In genomic region chr4:83034630-83035494, GRCh38 we compare ENCODE assay signal across 8 cellular contexts. TPM values are rescaled to one million over a fixed set of nuclear protein-coding genes. Genes with fewer than 3 reads are reported as not detected.
DNase-seq lines count a peak whose midpoint lies in the region; ATAC-seq and TF ChIP-seq lines count a peak whose summit lies in the region.

Gene COPS4, plus strand, starts transcription at chr4:83035183. Its CDS starts 42 bp downstream, at chr4:83035225.

- peak in 1 of 2 experiments; percentile 18; a peak in 1 of 4 replicates for TF ChIP-seq EP300 in SK-N-SH (IDR thresholded peaks at IDR 0.05; ENCODE audit: borderline replicate concordance in 1 of 2, low read depth in 1 of 2, low read length in 1 of 2)
- TF ChIP-seq EP300 in gastroesophageal sphincter (IDR thresholded peaks at IDR 0.05), result no peak

- peak within 1 kb of the TSS; percentile 82 for H3K9ac ChIP-seq in SK-N-SH

- CTCF ChIA-PET in SK-N-SH (lab: Yijun Ruan, JAX), result interaction anchor here (0.5 to 1.6 kb wide), 4 partner anchors 10 to 247 kb away, joined by 3 to 4 read pairs (median 4); no protein-coding TSS in a partner anchor

- peak; percentile 98 for ATAC-seq in HG02588 (IDR thresholded peaks at IDR 0.05; ENCODE audit: unreplicated experiment)
- ATAC-seq in gastroesophageal sphincter, result peak; percentile 99

- TF ChIP-seq POLR2A in gastroesophageal sphincter (IDR thresholded peaks at IDR 0.05), result peak; percentile 27 to 49

- H3K27me3 ChIP-seq in SK-N-SH (ENCODE audit: insufficient read depth) (no peaks in the 10 kb centered on the region), gastroesophageal sphincter (no peaks in the 10 kb centered on the region), neutrophil (no peaks in the 10 kb centered on the region)

- DNase-seq in NCI-H1048 (lab: John Stamatoyannopoulos, UW) (peak; percentile 99), SK-N-SH (peak; percentile 91), substantia nigra (lab: John Stamatoyannopoulos, UW) (peak; percentile 39 to 99 (median 96))
- peak; percentile 96 for DNase-seq in activated naive CD4-positive, alpha-beta T cell treated with anti-CD3 and anti-CD28 coated beads, Interleukin-2, amount 50 U/mL, for 16 hours

- no peak for TF ChIP-seq RAD21 in SK-N-SH (IDR thresholded peaks at IDR 0.05; ENCODE audit: low read length)

- H3K4me3 ChIP-seq in GM08714 (ENCODE audit: low read length) (peak within 1 kb of the TSS; percentile 89), SK-N-SH (ENCODE audit: low read depth in 2 of 2, low read length in 1 of 2) (peak within 1 kb of the TSS; percentile 84 to 89), gastroesophageal sphincter (peak within 1 kb of the TSS; percentile 71 to 75), neutrophil (ENCODE audit: low read depth in 1 of 2, low read length in 1 of 2) (peak within 1 kb of the TSS; percentile 71 to 90)

- WGBS in SK-N-SH (ENCODE audit: low lambda C conversion rate), result 0% methylated on average over 30 of the region's 39 CpGs
- 0 to 1% methylated on average over 16 to 21 of the region's 39 CpGs for WGBS in gastroesophageal sphincter (ENCODE audit: low coverage in 1 of 2), 2 donors

- TF ChIP-seq CTCF in SK-N-SH (IDR thresholded peaks at IDR 0.05) (no peak), gastroesophageal sphincter (IDR thresholded peaks at IDR 0.05) (peak in 3 of 4 experiments; percentile 62 to 67 (median 64)), neutrophil (IDR thresholded peaks at IDR 0.05) (peak; percentile 85)

- POLR2A ChIA-PET in SK-N-SH (lab: Yijun Ruan, JAX), result interaction anchor here (0.6 to 1.4 kb wide), 9 partner anchors 13 to 660 kb away, joined by 3 to 34 read pairs (median 3); partner anchors contain the start of genes LIN54 and THAP9

- peaks cover 46% of the 10 kb centered on the region for H3K79me2 ChIP-seq in SK-N-SH (ENCODE audit: insufficient read depth)

- peaks cover 4% of the 10 kb centered on the region; the same call in 1 of the 2 replicates for H4K20me1 ChIP-seq in SK-N-SH (ENCODE audit: insufficient read depth)

- H3K9me3 ChIP-seq in SK-N-SH, result no peaks in the 10 kb centered on the region
- no peaks in the 10 kb centered on the region for H3K9me3 ChIP-seq in gastroesophageal sphincter
- no peaks in the 10 kb centered on the region for H3K9me3 ChIP-seq in neutrophil

- H3K36me3 ChIP-seq in SK-N-SH (replicated peaks in 1 of 2; ENCODE audit: control insufficient read depth in 1 of 2, insufficient read depth in 2 of 2, low read length in 1 of 2), result no peaks in the 10 kb centered on the region
- H3K36me3 ChIP-seq in gastroesophageal sphincter, result no peaks in the 10 kb centered on the region
- no peaks in the 10 kb centered on the region for H3K36me3 ChIP-seq in neutrophil

- peaks cover 10% of the 10 kb centered on the region for H3F3A ChIP-seq in SK-N-SH (replicated peaks; ENCODE audit: insufficient read depth)

- H3K4me1 ChIP-seq in SK-N-SH (ENCODE audit: control insufficient read depth in 1 of 2, insufficient read depth in 2 of 2, low read depth in 1 of 2, low read length in 1 of 2) (peaks cover 0 to 12% of the 10 kb centered on the region in 2 experiments; a peak in 2 of 4 replicates), gastroesophageal sphincter (peaks cover 10 to 29% (median 14%) of the 10 kb centered on the region in 3 donors), neutrophil (ENCODE audit: control insufficient read depth in 1 of 2, insufficient read depth in 1 of 2, low read depth in 1 of 2, low read length in 1 of 2) (peaks cover 21 to 23% of the 10 kb centered on the region in 2 experiments)

- H3K4me2 ChIP-seq in SK-N-SH, result peak within 1 kb of the TSS; percentile 72

- H3K27ac ChIP-seq in SK-N-SH (ENCODE audit: low read depth in 2 of 2, low read length in 1 of 2) (peak within 1 kb of the TSS; percentile 92 to 96), gastroesophageal sphincter (peak within 1 kb of the TSS; percentile 88 to 95 (median 90)), neutrophil (peak within 1 kb of the TSS; percentile 91), substantia nigra (ENCODE audit: low read depth, low read length, poor library complexity, severe bottlenecking) (peak within 1 kb of the TSS; percentile 90)

- H3K9me2 ChIP-seq in SK-N-SH, result no peaks in the 10 kb centered on the region

- peak within 1 kb of the TSS; percentile 97 for H2AFZ ChIP-seq in SK-N-SH (ENCODE audit: low read depth)

TF ChIP-seq in SK-N-SH, 30 proteins besides CTCF, POLR2A, EP300 and RAD21 (continues in another document):
- TF ChIP-seq POLR2AphosphoS5 (IDR thresholded peaks at IDR 0.05; ENCODE audit: low read depth, low read length) (peak; percentile 64; the same call in 1 of the 2 replicates), ZBTB33 (IDR thresholded peaks at IDR 0.05; ENCODE audit: borderline replicate concordance, low read depth) (peak; percentile 55; the same call in 1 of the 2 replicates), PBX3 (IDR thresholded peaks at IDR 0.05) (peak; percentile 43), USF1 (IDR thresholded peaks at IDR 0.05; ENCODE audit: borderline replicate concordance, low read depth) (no peak), ELF1 (IDR thresholded peaks at IDR 0.05) (peak; percentile 3), CHD2 (IDR thresholded peaks at IDR 0.05; ENCODE audit: low read length, partially characterized antibody) (peak; percentile 82), REST (IDR thresholded peaks at IDR 0.05; ENCODE audit: low read depth, low read length) (peak; percentile 18; the same call in 1 of the 2 replicates), IRF3 (IDR thresholded peaks at IDR 0.05; ENCODE audit: low read depth, low read length) (peak; percentile 35; the same call in 1 of the 2 replicates)

RNA-seq across cellular contexts. Expression of gene COPS4, which starts in this region (rescaled TPM):
- polyA plus RNA-seq in SK-N-SH (2012; rRNA removed), result 32.2 and 33.9 TPM in 2 replicates
- 39.5 and 44.6 TPM in 2 replicates for polyA plus RNA-seq in SK-N-SH (2012; cell fraction: cytosol; rRNA removed)
- 14.3 and 31.8 TPM in 2 replicates for polyA plus RNA-seq in SK-N-SH (2012; cell fraction: nucleus; rRNA removed)
- total RNA-seq in gastroesophageal sphincter, result 10 to 100 TPM; 51.0 to 60.7 (median 55.8) TPM

Comparison
In these comparisons a context has a peak if more than half of its experiments do, and no peak if none do; other contexts are left out.
1. Peak in every context shown above with its lines: DNase-seq, ATAC-seq, H3K4me3 ChIP-seq and H3K27ac ChIP-seq.